In genomic region chr5:39132792-39133191, GRCh38 we compare ENCODE assay signal across 28 cellular contexts. TPM values are rescaled to one million over a fixed set of nuclear protein-coding genes. Genes with fewer than 3 reads are reported as not detected.
DNase-seq lines count a peak whose midpoint lies in the region; ATAC-seq, FAIRE-seq and TF ChIP-seq lines count a peak whose summit lies in the region.
"Had no signal": no experiment of that assay in that cellular context is flagged by ENCODE, and none has a peak within 500 bp of the region (broad histone marks: within the 10 kb centered on the region; RNA-seq: fewer than 3 reads in every experiment).

No MANE protein-coding gene starts in this region.

- no peak overlapping the region for H3K4me2 ChIP-seq in K562 (ENCODE audit: insufficient read depth, low read length)

- no peaks in the 10 kb centered on the region for H4K20me1 ChIP-seq in K562 (replicated peaks; ENCODE audit: control insufficient read depth, insufficient read depth, low read length)

- POLR2A ChIA-PET in activated CD8-positive, alpha-beta T cell treated with anti-CD3 and anti-CD28 coated beads for 36 hours (lab: Charles Lee) = no interaction called here
- POLR2A ChIA-PET in activated CD8-positive, alpha-beta T cell treated with anti-CD3 and anti-CD28 coated beads, Interleukin-2, amount 10 ng/mL, durations not matched to agents 7 days and 5 days (lab: Charles Lee) = interaction anchor here (0.6 kb wide), 1 partner anchor 34 kb away, joined by 3 read pairs; no protein-coding TSS in a partner anchor
- POLR2A ChIA-PET in CD8-positive, alpha-beta memory T cell (lab: Charles Lee) = no interaction called here
- POLR2A ChIA-PET in K562 (lab: Yijun Ruan, JAX) = no interaction called here

- TF ChIP-seq EP300 in K562 (IDR thresholded peaks at IDR 0.05; ENCODE audit: low read length) = no peak

- peak overlapping the region; percentile 10; the same call in 1 of the 2 replicates for H2AFZ ChIP-seq in K562 (ENCODE audit: low read depth, low read length)

- H3K4me1 ChIP-seq in CD8-positive, alpha-beta memory T cell (ENCODE audit: insufficient read depth, low read length) = peaks cover 10% of the 10 kb centered on the region
- H3K4me1 ChIP-seq in K562 (replicated peaks in 1 of 2; ENCODE audit: control insufficient read depth in 2 of 2, insufficient read depth in 2 of 2, low read length in 2 of 2) (peaks cover 0 to 3% of the 10 kb centered on the region in 2 experiments; a peak in 2 of 5 replicates), small intestine (ENCODE audit: control insufficient read depth in 2 of 2, insufficient read depth in 1 of 2, low read depth in 1 of 2, low read length in 1 of 2) (no peaks in the 10 kb centered on the region)
- H3K4me1 ChIP-seq: gastroesophageal sphincter, psoas muscle, vagina had no signal

- intact Hi-C loops in activated CD8-positive, alpha-beta T cell treated with anti-CD3 and anti-CD28 coated beads for 36 hours (cut with micrococcal nuclease) = no loop called here
- intact Hi-C loops in K562 (cut with micrococcal nuclease) = no loop called here
- intact Hi-C loops in activated T-helper 1 cell treated with anti-CD3 and anti-CD28 coated beads, Interleukin-12 subunit alpha, Interleukin-12 subunit beta, Interleukin-2, Interleukin-4 antibody, amounts not matched to agents 30 ng/mL and 10 ng/mL and 1 ng/mL, durations not matched to agents 14 hours and 24 hours and 36 hours (cut with micrococcal nuclease) = no loop called here

- in situ Hi-C loops in K562 (cut with MboI) = no loop called here

- H3K4me3 Mint-ChIP-seq in activated CD8-positive, alpha-beta T cell treated with anti-CD3 and anti-CD28 coated beads for 36 hours = no peak overlapping the region
- H3K4me3 Mint-ChIP-seq in activated CD8-positive, alpha-beta T cell treated with anti-CD3 and anti-CD28 coated beads, Interleukin-2, amount 10 ng/mL, durations not matched to agents 7 days and 5 days = no peak overlapping the region
- H3K4me3 Mint-ChIP-seq in CD8-positive, alpha-beta memory T cell = no peak overlapping the region
- no peak overlapping the region for H3K4me3 Mint-ChIP-seq in nephron
- H3K4me3 Mint-ChIP-seq in activated T-helper 1 cell treated with anti-CD3 and anti-CD28 coated beads, Interleukin-12 subunit alpha, Interleukin-12 subunit beta, Interleukin-2, Interleukin-4 antibody, amounts not matched to agents 30 ng/mL and 10 ng/mL and 1 ng/mL, durations not matched to agents 14 hours and 24 hours and 36 hours = no peak overlapping the region
- H3K4me3 Mint-ChIP-seq: activated CD8-positive, alpha-beta memory T cell treated with anti-CD3 and anti-CD28 coated beads, Interleukin-2, amount 10 ng/mL, durations not matched to agents 7 days and 5 days; brain; memory B cell; T-helper 2 cell treated with Interferon-gamma antibody and Interleukin-4, amounts not matched to agents 5 μg/mL and 100 μg/mL, for 36 hours had no signal

- no peaks in the 10 kb centered on the region for H3K79me2 ChIP-seq in K562 (ENCODE audit: control insufficient read depth, insufficient read depth, low read length)

- peaks cover 74% of the 10 kb centered on the region for H3K36me3 ChIP-seq in CD8-positive, alpha-beta memory T cell (ENCODE audit: insufficient read depth, low read length)
- H3K36me3 ChIP-seq in K562 (ENCODE audit: control insufficient read depth, insufficient read depth, low read length) (no peaks in the 10 kb centered on the region), small intestine (ENCODE audit: control insufficient read depth in 2 of 2, insufficient read depth in 2 of 2, low read length in 2 of 2) (peaks cover 2% of the 10 kb centered on the region in 2 donors)
- H3K36me3 ChIP-seq: gastroesophageal sphincter, thoracic aorta, vagina had no signal

- TF ChIP-seq POLR2A in K562 (conservative IDR thresholded peaks at IDR 0.05) = no peak

- no peaks in the 10 kb centered on the region for H3K27me3 ChIP-seq in CD8-positive, alpha-beta memory T cell (ENCODE audit: insufficient read depth, low read length, poor library complexity, severe bottlenecking)
- H3K27me3 ChIP-seq in K562 (ENCODE audit: control insufficient read depth in 2 of 2, insufficient read depth in 2 of 2, low read length in 2 of 2) (no peaks in the 10 kb centered on the region), small intestine (ENCODE audit: control insufficient read depth in 2 of 2, insufficient read depth in 2 of 2, low read length in 2 of 2) (no peaks in the 10 kb centered on the region)
- H3K27me3 ChIP-seq: gastroesophageal sphincter, vagina had no signal

- CTCF ChIA-PET in activated CD8-positive, alpha-beta T cell treated with anti-CD3 and anti-CD28 coated beads for 36 hours (lab: Charles Lee) = interaction anchor here (1.0 to 2.5 kb wide), 3 partner anchors 9 to 85 kb away, joined by 3 to 7 read pairs (median 5); no protein-coding TSS in a partner anchor
- CTCF ChIA-PET in activated CD8-positive, alpha-beta T cell treated with anti-CD3 and anti-CD28 coated beads, Interleukin-2, amount 10 ng/mL, durations not matched to agents 7 days and 5 days (lab: Charles Lee) = interaction anchor here (1.2 kb wide), 1 partner anchor 79 kb away, joined by 3 read pairs; no protein-coding TSS in a partner anchor
- CTCF ChIA-PET in CD8-positive, alpha-beta memory T cell (lab: Charles Lee) = no interaction called here
- CTCF ChIA-PET in K562 (lab: Yijun Ruan, JAX; ENCODE audit: low intra/inter-chr PET ratio) = interaction anchor here (0.7 kb wide), 1 partner anchor 152 kb away, joined by 3 read pairs; no protein-coding TSS in a partner anchor

- H3K36me3 Mint-ChIP-seq in activated CD8-positive, alpha-beta T cell treated with anti-CD3 and anti-CD28 coated beads for 36 hours (ENCODE audit: low read depth) = peaks cover 51% of the 10 kb centered on the region
- peaks cover 78% of the 10 kb centered on the region for H3K36me3 Mint-ChIP-seq in activated CD8-positive, alpha-beta T cell treated with anti-CD3 and anti-CD28 coated beads, Interleukin-2, amount 10 ng/mL, durations not matched to agents 7 days and 5 days (ENCODE audit: low read depth)
- H3K36me3 Mint-ChIP-seq in CD8-positive, alpha-beta memory T cell = peaks cover 17 to 89% (median 50%) of the 10 kb centered on the region in 3 donors
- H3K36me3 Mint-ChIP-seq in nephron (ENCODE audit: low read depth) = no peaks in the 10 kb centered on the region
- H3K36me3 Mint-ChIP-seq in activated T-helper 1 cell treated with anti-CD3 and anti-CD28 coated beads, Interleukin-12 subunit alpha, Interleukin-12 subunit beta, Interleukin-2, Interleukin-4 antibody, amounts not matched to agents 30 ng/mL and 10 ng/mL and 1 ng/mL, durations not matched to agents 14 hours and 24 hours and 36 hours (ENCODE audit: low read depth) = peaks cover 55% of the 10 kb centered on the region
- H3K36me3 Mint-ChIP-seq: brain had no signal

- no peak overlapping the region for H3K4me3 ChIP-seq in CD8-positive, alpha-beta memory T cell (ENCODE audit: low read length)
- H3K4me3 ChIP-seq in K562 = no peak overlapping the region
- no peak overlapping the region for H3K4me3 ChIP-seq in small intestine (ENCODE audit: low read depth in 1 of 2, low read length in 2 of 2)
- H3K4me3 ChIP-seq: gastroesophageal sphincter, psoas muscle, thoracic aorta, vagina had no signal

- H3K27me3 Mint-ChIP-seq in activated CD8-positive, alpha-beta T cell treated with anti-CD3 and anti-CD28 coated beads for 36 hours = no peaks in the 10 kb centered on the region
- no peaks in the 10 kb centered on the region for H3K27me3 Mint-ChIP-seq in activated CD8-positive, alpha-beta T cell treated with anti-CD3 and anti-CD28 coated beads, Interleukin-2, amount 10 ng/mL, durations not matched to agents 7 days and 5 days (ENCODE audit: low read depth)
- no peaks in the 10 kb centered on the region for H3K27me3 Mint-ChIP-seq in CD8-positive, alpha-beta memory T cell
- H3K27me3 Mint-ChIP-seq in nephron (ENCODE audit: low read depth) = peaks cover 3% of the 10 kb centered on the region
- no peaks in the 10 kb centered on the region for H3K27me3 Mint-ChIP-seq in activated T-helper 1 cell treated with anti-CD3 and anti-CD28 coated beads, Interleukin-12 subunit alpha, Interleukin-12 subunit beta, Interleukin-2, Interleukin-4 antibody, amounts not matched to agents 30 ng/mL and 10 ng/mL and 1 ng/mL, durations not matched to agents 14 hours and 24 hours and 36 hours (ENCODE audit: insufficient read depth)
- H3K27me3 Mint-ChIP-seq: activated CD8-positive, alpha-beta memory T cell treated with anti-CD3 and anti-CD28 coated beads, Interleukin-2, amount 10 ng/mL, durations not matched to agents 7 days and 5 days had no signal

- no peaks in the 10 kb centered on the region for H3K9me3 ChIP-seq in CD8-positive, alpha-beta memory T cell (ENCODE audit: low read length)
- H3K9me3 ChIP-seq in K562 (replicated peaks; ENCODE audit: control insufficient read depth, insufficient read depth, low read depth, low read length) (no peaks in the 10 kb centered on the region), small intestine (ENCODE audit: control insufficient read depth, low read depth) (no peaks in the 10 kb centered on the region)
- H3K9me3 ChIP-seq: gastroesophageal sphincter, psoas muscle, thoracic aorta, vagina had no signal

- no peak for FAIRE-seq in K562 (lab: Jason Lieb, UNC)
- no peak for FAIRE-seq in small intestine (lab: Jason Lieb, UNC)
- FAIRE-seq: A204.1 had no signal

- no peak overlapping the region for H3K27ac ChIP-seq in CD8-positive, alpha-beta memory T cell (ENCODE audit: low read depth, low read length)
- no peak overlapping the region for H3K27ac ChIP-seq in K562 (ENCODE audit: extremely low read depth, low read depth, low read length)
- no peak overlapping the region for H3K27ac ChIP-seq in small intestine (ENCODE audit: low read depth in 1 of 2, low read length in 1 of 2)
- H3K27ac ChIP-seq: gastroesophageal sphincter, psoas muscle, thoracic aorta, vagina had no signal

- WGBS in K562 (ENCODE audit: insufficient coverage, low coverage, missing lambda C conversion rate) = 44% methylated on average over 3 of the region's 3 CpGs
- WGBS in small intestine, 3 donors = 43 to 69% (median 50%) methylated on average over 3 of the region's 3 CpGs

- ATAC-seq in activated CD8-positive, alpha-beta T cell treated with anti-CD3 and anti-CD28 coated beads for 36 hours = no peak
- ATAC-seq in activated CD8-positive, alpha-beta T cell treated with anti-CD3 and anti-CD28 coated beads, Interleukin-2, amount 10 ng/mL, durations not matched to agents 7 days and 5 days = no peak
- no peak for ATAC-seq in K562
- no peak for ATAC-seq in HG03571 (IDR thresholded peaks at IDR 0.05; ENCODE audit: unreplicated experiment)
- ATAC-seq: activated CD8-positive, alpha-beta memory T cell treated with anti-CD3 and anti-CD28 coated beads, Interleukin-2, amount 10 ng/mL, durations not matched to agents 7 days and 5 days; gastroesophageal sphincter; left lobe of liver; PC-3; psoas muscle had no signal

- H3K9ac ChIP-seq in K562 (ENCODE audit: insufficient read depth in 1 of 2, low read depth in 2 of 2, low read length in 2 of 2) = no peak overlapping the region

- no peak for TF ChIP-seq CTCF in activated CD8-positive, alpha-beta T cell treated with anti-CD3 and anti-CD28 coated beads for 36 hours (IDR thresholded peaks at IDR 0.05)
- TF ChIP-seq CTCF in K562 (IDR thresholded peaks at IDR 0.05 in 2 of 3, conservative IDR thresholded peaks at IDR 0.05 in 1 of 3; ENCODE audit: insufficient read depth in 2 of 3, low read depth in 1 of 3, low read length in 3 of 3) (no peak), nephron (IDR thresholded peaks at IDR 0.05; ENCODE audit: unreplicated experiment in 3 of 3) (no peak)

- H3K4me1 Mint-ChIP-seq in activated CD8-positive, alpha-beta T cell treated with anti-CD3 and anti-CD28 coated beads for 36 hours (ENCODE audit: low read depth) = peaks cover 55% of the 10 kb centered on the region
- H3K4me1 Mint-ChIP-seq in activated CD8-positive, alpha-beta T cell treated with anti-CD3 and anti-CD28 coated beads, Interleukin-2, amount 10 ng/mL, durations not matched to agents 7 days and 5 days (ENCODE audit: low read depth) = peaks cover 6% of the 10 kb centered on the region
- H3K4me1 Mint-ChIP-seq in CD8-positive, alpha-beta memory T cell = peaks cover 28 to 70% (median 64%) of the 10 kb centered on the region in 3 donors
- H3K4me1 Mint-ChIP-seq in nephron = peaks cover 6% of the 10 kb centered on the region
- peaks cover 7% of the 10 kb centered on the region for H3K4me1 Mint-ChIP-seq in activated T-helper 1 cell treated with anti-CD3 and anti-CD28 coated beads, Interleukin-12 subunit alpha, Interleukin-12 subunit beta, Interleukin-2, Interleukin-4 antibody, amounts not matched to agents 30 ng/mL and 10 ng/mL and 1 ng/mL, durations not matched to agents 14 hours and 24 hours and 36 hours (ENCODE audit: low read depth)

- no peak for DNase-seq in activated CD8-positive, alpha-beta T cell treated with anti-CD3 and anti-CD28 coated beads for 36 hours
- DNase-seq in activated CD8-positive, alpha-beta T cell treated with anti-CD3 and anti-CD28 coated beads, Interleukin-2, amount 10 ng/mL, durations not matched to agents 7 days and 5 days = no peak
- no peak for DNase-seq in CD8-positive, alpha-beta memory T cell
- no peak for DNase-seq in K562 (ENCODE audit: extremely low read depth in 1 of 4, low spot score in 3 of 4)
- no peak for DNase-seq in small intestine
- DNase-seq in activated T-helper 1 cell treated with anti-CD3 and anti-CD28 coated beads, Interleukin-12 subunit alpha, Interleukin-12 subunit beta, Interleukin-2, Interleukin-4 antibody, amounts not matched to agents 30 ng/mL and 10 ng/mL and 1 ng/mL, durations not matched to agents 14 hours and 24 hours and 36 hours (ENCODE audit: low spot score) = no peak
- DNase-seq: activated CD4-positive, alpha-beta T cell treated with anti-CD3 and anti-CD28 coated beads for 48 hours; activated CD8-positive, alpha-beta memory T cell treated with anti-CD3 and anti-CD28 coated beads, Interleukin-2, amount 10 ng/mL, durations not matched to agents 7 days and 5 days; COR-L47; DMS79; GDM1; NCI-H1694 treated with DMSO at 0.1 percent for 48 hours; NCI-H510A; PC-3; psoas muscle; Right ventricle myocardium superior; stimulated activated naive CD4-positive, alpha-beta T cell treated with Interleukin-2 at 50 U/mL for 16 hours had no signal

- H3K9me1 ChIP-seq in K562 (ENCODE audit: control insufficient read depth, insufficient read depth, low read length) = no peaks in the 10 kb centered on the region

- TF ChIP-seq RAD21 in K562 (CRISPR knock-in tag; conservative IDR thresholded peaks at IDR 0.05 in 1 of 2, IDR thresholded peaks at IDR 0.05 in 1 of 2) = no peak

- H3K27ac Mint-ChIP-seq in activated CD8-positive, alpha-beta T cell treated with anti-CD3 and anti-CD28 coated beads for 36 hours = peak overlapping the region; percentile 23
- no peak overlapping the region for H3K27ac Mint-ChIP-seq in activated CD8-positive, alpha-beta T cell treated with anti-CD3 and anti-CD28 coated beads, Interleukin-2, amount 10 ng/mL, durations not matched to agents 7 days and 5 days
- peak overlapping the region in 5 of 8 donors; percentile 18 to 66 (median 52) for H3K27ac Mint-ChIP-seq in CD8-positive, alpha-beta memory T cell
- peak overlapping the region in 2 of 3 experiments; percentile 52 to 88 for H3K27ac Mint-ChIP-seq in nephron
- H3K27ac Mint-ChIP-seq in activated T-helper 1 cell treated with anti-CD3 and anti-CD28 coated beads, Interleukin-12 subunit alpha, Interleukin-12 subunit beta, Interleukin-2, Interleukin-4 antibody, amounts not matched to agents 30 ng/mL and 10 ng/mL and 1 ng/mL, durations not matched to agents 14 hours and 24 hours and 36 hours = no peak overlapping the region
- H3K27ac Mint-ChIP-seq: activated T-helper 2 cell treated with anti-CD3 and anti-CD28 coated beads, Interferon-gamma antibody, Interleukin-2, Interleukin-4, amounts not matched to agents 10 μg/mL and 5 μg/mL and 100 μg/mL, durations not matched to agents 14 hours and 24 hours and 36 hours; memory B cell; T-helper 2 cell treated with Interferon-gamma antibody and Interleukin-4, amounts not matched to agents 5 μg/mL and 100 μg/mL, for 36 hours had no signal

- no TSS peak for BruUV-seq in K562 (replicated peaks; lab: Mats Ljungman, UMichigan)

- H3K9me3 Mint-ChIP-seq in activated CD8-positive, alpha-beta T cell treated with anti-CD3 and anti-CD28 coated beads for 36 hours = no peaks in the 10 kb centered on the region
- H3K9me3 Mint-ChIP-seq in activated CD8-positive, alpha-beta T cell treated with anti-CD3 and anti-CD28 coated beads, Interleukin-2, amount 10 ng/mL, durations not matched to agents 7 days and 5 days (ENCODE audit: insufficient read depth) = no peaks in the 10 kb centered on the region
- H3K9me3 Mint-ChIP-seq in CD8-positive, alpha-beta memory T cell = no peaks in the 10 kb centered on the region
- no peaks in the 10 kb centered on the region for H3K9me3 Mint-ChIP-seq in nephron
- H3K9me3 Mint-ChIP-seq in activated T-helper 1 cell treated with anti-CD3 and anti-CD28 coated beads, Interleukin-12 subunit alpha, Interleukin-12 subunit beta, Interleukin-2, Interleukin-4 antibody, amounts not matched to agents 30 ng/mL and 10 ng/mL and 1 ng/mL, durations not matched to agents 14 hours and 24 hours and 36 hours = no peaks in the 10 kb centered on the region
- H3K9me3 Mint-ChIP-seq: activated T-helper 2 cell treated with anti-CD3 and anti-CD28 coated beads, Interferon-gamma antibody, Interleukin-2, Interleukin-4, amounts not matched to agents 10 μg/mL and 5 μg/mL and 100 μg/mL, durations not matched to agents 14 hours and 24 hours and 36 hours; brain; memory B cell; T-helper 2 cell treated with Interferon-gamma antibody and Interleukin-4, amounts not matched to agents 5 μg/mL and 100 μg/mL, for 36 hours had no signal

RNA-seq across cellular contexts. Expression of gene RICTOR, which starts 58.6 kb away (rescaled TPM):
- 10 to 100 TPM; 23.9 to 26.1 TPM for total RNA-seq in activated CD8-positive, alpha-beta T cell treated with anti-CD3 and anti-CD28 coated beads for 36 hours
- 10 to 100 TPM; 38.8 to 41.6 TPM for total RNA-seq in activated CD8-positive, alpha-beta T cell treated with anti-CD3 and anti-CD28 coated beads, Interleukin-2, amount 10 ng/mL, durations not matched to agents 7 days and 5 days
- total RNA-seq in CD8-positive, alpha-beta memory T cell = 10 to 100 TPM; 32.0 to 32.9 TPM
- polyA plus RNA-seq in CD8-positive, alpha-beta memory T cell = 12.1 TPM
- total RNA-seq in K562 (2011; cell fraction: chromatin; rRNA removed; ENCODE audit: low replicate concordance) = 131 and 332 TPM in 2 replicates
- 38.0 and 56.7 TPM in 2 replicates for total RNA-seq in K562 (2011; cell fraction: nucleolus; rRNA removed)
- total RNA-seq in K562 (2011; cell fraction: nucleoplasm; rRNA removed) = 86.9 and 126 TPM in 2 replicates
- total RNA-seq in K562 (2014; rRNA removed) (18.1 and 22.6 TPM in 2 replicates), K562 (2014; rRNA removed; fragmentation: Illumina TruSeq; extraction: Trizol) (37.6 and 47.4 TPM in 2 replicates), K562 (2015; rRNA removed; fragmentation: Illumina TruSeq; extraction: Trizol) (32.3 and 35.2 TPM in 2 replicates), K562 (2021) (41.0 and 43.2 TPM in 2 replicates)
- polyA plus RNA-seq in K562 (2011; rRNA removed) (31.7 and 46.6 TPM in 2 replicates), K562 (2014; fragmentation: Illumina TruSeq; extraction: Trizol) (18.8 and 19.7 TPM in 2 replicates), K562 (2014; fragmentation: Nextera tagmentation; extraction: Ambion mirVana) (10 to 100 TPM; 13.9 to 15.9 TPM), K562 (2014; rRNA removed) (14.2 and 17.0 TPM in 2 replicates), small intestine (1 to 10 TPM; 2.4 to 3.6 (median 3.1) TPM)
- 9.1 and 16.2 TPM in 2 replicates for polyA plus RNA-seq in K562 (2011; cell fraction: cytosol; rRNA removed)
- 58.1 and 62.5 TPM in 2 replicates for polyA plus RNA-seq in K562 (2011; cell fraction: nucleus; rRNA removed)
- 11.7 and 13.1 TPM in 2 replicates for polyA plus RNA-seq in K562 (2012)
- polyA minus RNA-seq in K562 (2011; rRNA and poly(A)+ RNA removed) = 205 and 242 TPM in 2 replicates
- polyA minus RNA-seq in K562 (2011; cell fraction: cytosol; rRNA and poly(A)+ RNA removed) = 41.3 and 55.6 TPM in 2 replicates
- 123 and 176 TPM in 2 replicates for polyA minus RNA-seq in K562 (2011; cell fraction: nucleus; rRNA and poly(A)+ RNA removed)
- 30.1 and 33.9 TPM in 2 replicates for total RNA-seq in activated T-helper 1 cell treated with anti-CD3 and anti-CD28 coated beads, Interleukin-12 subunit alpha, Interleukin-12 subunit beta, Interleukin-2, Interleukin-4 antibody, amounts not matched to agents 30 ng/mL and 10 ng/mL and 1 ng/mL, durations not matched to agents 14 hours and 24 hours and 36 hours

Comparison
In these comparisons a context has a peak if more than half of its experiments do, and no peak if none do; other contexts are left out.
1. H3K27ac Mint-ChIP-seq: peak in activated CD8-positive, alpha-beta T cell treated with anti-CD3 and anti-CD28 coated beads for 36 hours (single experiment), CD8-positive, alpha-beta memory T cell (5 of 8) and nephron (2 of 3); none in activated CD8-positive, alpha-beta T cell treated with anti-CD3 and anti-CD28 coated beads, Interleukin-2, amount 10 ng/mL, durations not matched to agents 7 days and 5 days (single experiment) and activated T-helper 1 cell treated with anti-CD3 and anti-CD28 coated beads, Interleukin-12 subunit alpha, Interleukin-12 subunit beta, Interleukin-2, Interleukin-4 antibody, amounts not matched to agents 30 ng/mL and 10 ng/mL and 1 ng/mL, durations not matched to agents 14 hours and 24 hours and 36 hours (single experiment).